Comparison of ENCODE assay signal across 8 cellular contexts in genomic region chr7:75905785-75906604, GRCh38. TPM values are rescaled to one million over a fixed set of nuclear protein-coding genes. Genes with fewer than 3 reads are reported as not detected.
A peak's percentile ranks its signal among the peaks of the same experiment; 100 is the strongest.
DNase-seq lines count a peak whose midpoint lies in the region; ATAC-seq and TF ChIP-seq lines count a peak whose summit lies in the region.

No MANE protein-coding gene starts in this region.

- no peaks in the 10 kb centered on the region for H3K4me1 ChIP-seq in A673 (ENCODE audit: insufficient read depth, low read length, poor library complexity, severe bottlenecking)
- peaks cover 0 to 3% of the 10 kb centered on the region in 2 experiments for H3K4me1 ChIP-seq in trophoblast cell (ENCODE audit: control insufficient read depth in 1 of 2, insufficient read depth in 2 of 2, low read length in 2 of 2)

- no peak for TF ChIP-seq CTCF in A673 (conservative IDR thresholded peaks at IDR 0.05; ENCODE audit: low read depth, low read length)

- H2BK5ac ChIP-seq in trophoblast cell (ENCODE audit: low read depth, low read length, poor library complexity), result no peak overlapping the region

- in situ Hi-C loops in KBM-7 (cut with MboI; ENCODE audit: low pct_unique_long_range_greater_than_20kb, low sequenced_read_pairs) (no loop called here), SK-MEL-5 (cut with HindIII; ENCODE audit: low pct_unique_long_range_greater_than_20kb, low sequenced_read_pairs) (no loop called here)

- H3K9me3 ChIP-seq in A673 (ENCODE audit: low read depth, low read length, poor library complexity, severe bottlenecking) (no peaks in the 10 kb centered on the region), trophoblast cell (ENCODE audit: insufficient read depth, low read depth, low read length) (no peaks in the 10 kb centered on the region)

- H3K27me3 Mint-ChIP-seq in activated T-cell treated with anti-CD3 and anti-CD28 coated beads, Interleukin-2, amount 50 U/mL, for 4 hours (ENCODE audit: low read depth), result no peaks in the 10 kb centered on the region

- no peak overlapping the region for H3K14ac ChIP-seq in trophoblast cell (ENCODE audit: low read length)

- ATAC-seq in GM21717 (IDR thresholded peaks at IDR 0.05; ENCODE audit: unreplicated experiment) (no peak), GM21381 (IDR thresholded peaks at IDR 0.05; ENCODE audit: unreplicated experiment) (no peak)
- no peak for ATAC-seq in activated T-cell treated with anti-CD3 and anti-CD28 coated beads, Interleukin-2, amount 50 U/mL, for 4 hours

- H2AK5ac ChIP-seq in trophoblast cell (ENCODE audit: low read length), result no peak overlapping the region

- no peak overlapping the region for H3K9ac ChIP-seq in trophoblast cell (ENCODE audit: low read length)

- H3K4me2 ChIP-seq in trophoblast cell (ENCODE audit: low read length), result no peak overlapping the region

- no peaks in the 10 kb centered on the region for H3K4me1 Mint-ChIP-seq in activated T-cell treated with anti-CD3 and anti-CD28 coated beads, Interleukin-2, amount 50 U/mL, for 4 hours (ENCODE audit: low read depth)

- no peak overlapping the region for H3K4ac ChIP-seq in trophoblast cell (ENCODE audit: low read depth, low read length)

- no peak overlapping the region for H3K18ac ChIP-seq in trophoblast cell (ENCODE audit: low read length)

- DNase-seq in A673 (ENCODE audit: low spot score) (peak; percentile 20), KBM-7 (peak; percentile 51), SK-MEL-5 (ENCODE audit: low read depth, low spot score) (peak; percentile 40), head of caudate nucleus (peak in 41 of 42 donors; percentile 43 to 92 (median 72)), trophoblast cell (peak; percentile 99)
- no peak for DNase-seq in activated T-cell treated with anti-CD3 and anti-CD28 coated beads, Interleukin-2, amount 50 U/mL, for 4 hours

- H3K27ac ChIP-seq in A673 (ENCODE audit: low read depth, low read length, poor library complexity, severe bottlenecking) (no peak overlapping the region), trophoblast cell (ENCODE audit: low read depth, low read length) (no peak overlapping the region)

- no peaks in the 10 kb centered on the region for H3K79me1 ChIP-seq in trophoblast cell (ENCODE audit: low read length)

- H3K79me2 ChIP-seq in trophoblast cell (ENCODE audit: control insufficient read depth, insufficient read depth, low read length, poor library complexity), result no peaks in the 10 kb centered on the region

- no peaks in the 10 kb centered on the region for H3K27me3 ChIP-seq in A673 (replicated peaks; ENCODE audit: insufficient read depth, low read depth, low read length, poor library complexity)
- H3K27me3 ChIP-seq in trophoblast cell (ENCODE audit: insufficient read depth, low read length), result no peaks in the 10 kb centered on the region

- no TSS peak for BruUV-seq in A673 (replicated peaks; lab: Mats Ljungman, UMichigan)

- WGBS in trophoblast cell (ENCODE audit: extremely low coverage, insufficient coverage, insufficient read length), result no CpG with 5 or more reads among the region's 17 CpGs

- H4K8ac ChIP-seq in trophoblast cell (ENCODE audit: low read depth, low read length), result peak overlapping the region; percentile 12

- H3K36me3 ChIP-seq in A673 (ENCODE audit: insufficient read depth, low read length, poor library complexity, severe bottlenecking), result no peaks in the 10 kb centered on the region
- H3K36me3 ChIP-seq in trophoblast cell (ENCODE audit: control insufficient read depth in 1 of 2, insufficient read depth in 2 of 2, low read length in 2 of 2), result no peaks in the 10 kb centered on the region

- no peaks in the 10 kb centered on the region for H3K36me3 Mint-ChIP-seq in activated T-cell treated with anti-CD3 and anti-CD28 coated beads, Interleukin-2, amount 50 U/mL, for 4 hours (ENCODE audit: insufficient read depth)

- no peak overlapping the region for H2AFZ ChIP-seq in trophoblast cell (ENCODE audit: insufficient read depth, low read length, poor library complexity)

- H4K12ac ChIP-seq in trophoblast cell (ENCODE audit: low read depth, low read length), result no peak overlapping the region

- H3K23ac ChIP-seq in trophoblast cell (ENCODE audit: low read length), result no peak overlapping the region

- CTCF ChIA-PET in A673 (lab: Charles Lee), result no interaction called here

- H2BK120ac ChIP-seq in trophoblast cell (ENCODE audit: insufficient read depth, low read length, poor library complexity), result no peak overlapping the region

- POLR2A ChIA-PET in A673 (lab: Charles Lee; ENCODE audit: low non-redundant PET), result interaction anchor here (0.6 kb wide), 1 partner anchor 45 kb away, joined by 3 read pairs; no protein-coding TSS in a partner anchor

- no peak overlapping the region for H3K4me3 Mint-ChIP-seq in activated T-cell treated with anti-CD3 and anti-CD28 coated beads, Interleukin-2, amount 50 U/mL, for 4 hours

- H3K9me3 Mint-ChIP-seq in activated T-cell treated with anti-CD3 and anti-CD28 coated beads, Interleukin-2, amount 50 U/mL, for 4 hours, result no peaks in the 10 kb centered on the region

- intact Hi-C loops in A673 (cut with micrococcal nuclease; ENCODE audit: unreplicated experiment), result no loop called here
- intact Hi-C loops in head of caudate nucleus (cut with DNase I), result no loop called here

- H4K91ac ChIP-seq in trophoblast cell (ENCODE audit: low read depth, low read length), result no peak overlapping the region

- no peak overlapping the region for H2BK12ac ChIP-seq in trophoblast cell (ENCODE audit: low read length)

- no peak overlapping the region for H3K4me3 ChIP-seq in A673 (ENCODE audit: low read depth, low read length, poor library complexity, severe bottlenecking)
- H3K4me3 ChIP-seq in trophoblast cell (ENCODE audit: low read depth, low read length), result no peak overlapping the region

RNA-seq across cellular contexts. Expression of gene POR, which starts 9.0 kb away (rescaled TPM):
- 99.3 and 104 TPM in 2 replicates for total RNA-seq in A673 (2021)
- 136 and 150 TPM in 2 replicates for total RNA-seq in SK-MEL-5 (2014; rRNA removed; shearing (Covaris generic))
- polyA plus RNA-seq in SK-MEL-5 (2015; cell fraction: cytosol; rRNA removed), result 133 and 134 TPM in 2 replicates
- polyA plus RNA-seq in SK-MEL-5 (2015; cell fraction: nucleus; rRNA removed), result 188 and 217 TPM in 2 replicates
- 59.4 and 65.9 TPM in 2 replicates for polyA plus RNA-seq in trophoblast cell (2013)
- 10 to 100 TPM; 40.8 to 63.6 (median 57.7) TPM for total RNA-seq in activated T-cell treated with anti-CD3 and anti-CD28 coated beads, Interleukin-2, amount 50 U/mL, for 4 hours

RNA-seq across cellular contexts. Expression of gene RHBDD2, which starts 27.2 kb away (rescaled TPM):
- total RNA-seq in A673 (2021), result 86.5 and 89.4 TPM in 2 replicates
- 70.4 and 83.4 TPM in 2 replicates for total RNA-seq in SK-MEL-5 (2014; rRNA removed; shearing (Covaris generic))
- 149 and 167 TPM in 2 replicates for polyA plus RNA-seq in SK-MEL-5 (2015; cell fraction: cytosol; rRNA removed)
- 31.1 and 51.2 TPM in 2 replicates for polyA plus RNA-seq in SK-MEL-5 (2015; cell fraction: nucleus; rRNA removed)
- polyA plus RNA-seq in trophoblast cell (2013), result 22.6 and 24.0 TPM in 2 replicates
- total RNA-seq in activated T-cell treated with anti-CD3 and anti-CD28 coated beads, Interleukin-2, amount 50 U/mL, for 4 hours, result 10 to 100 TPM; 28.0 to 35.5 (median 33.3) TPM
